ENCODE assay signal across 10 cellular contexts in the genomic region with DNA sequence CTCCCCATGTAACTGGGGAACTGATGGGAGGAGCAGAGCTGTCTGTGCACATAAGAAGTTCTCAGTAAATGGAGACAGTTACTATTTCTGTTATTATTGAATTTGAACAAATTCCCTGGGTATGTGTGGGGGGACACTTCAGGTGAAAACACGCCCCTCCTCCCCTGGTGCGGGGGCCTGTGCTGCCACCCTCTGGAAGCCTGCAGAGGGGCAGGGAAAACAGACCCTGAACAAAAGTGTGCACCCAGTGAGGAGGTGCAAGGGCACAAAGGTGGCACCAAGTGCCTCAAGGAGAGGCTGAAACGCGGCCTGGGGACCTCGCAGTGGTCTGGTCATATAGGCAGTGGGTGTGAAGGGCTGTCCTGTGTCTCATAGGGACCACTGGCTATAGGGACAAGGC. TPM values are rescaled to one million over a fixed set of nuclear protein-coding genes. Genes with fewer than 3 reads are reported as not detected.
A peak's percentile ranks its signal among the peaks of the same experiment; 100 is the strongest.
DNase-seq lines count a peak whose midpoint lies in the region; ATAC-seq and TF ChIP-seq lines count a peak whose summit lies in the region.
"Had no signal": no experiment of that assay in that cellular context is flagged by ENCODE, and none has a peak within 500 bp of the region (broad histone marks: within the 10 kb centered on the region; RNA-seq: fewer than 3 reads in every experiment).

No MANE protein-coding gene starts in this region.

- no peak overlapping the region for H3K27ac ChIP-seq in 22Rv1
- no peak overlapping the region for H3K27ac ChIP-seq in VCaP
- H3K27ac ChIP-seq: stomach had no signal

- no peak for ATAC-seq in GM21723 (IDR thresholded peaks at IDR 0.05; ENCODE audit: unreplicated experiment)

- H3K27me3 ChIP-seq in kidney epithelial cell (ENCODE audit: control insufficient read depth, insufficient read depth, low read length): no peaks in the 10 kb centered on the region
- H3K27me3 ChIP-seq: stomach had no signal

- H3K4me3 ChIP-seq in kidney epithelial cell (ENCODE audit: low read depth, low read length): no peak overlapping the region
- H3K4me3 ChIP-seq: stomach had no signal

- peak; percentile 42 for TF ChIP-seq CTCF in 22Rv1 (IDR thresholded peaks at IDR 0.05)
- peak; percentile 40; the same call in 2 of the 3 replicates for TF ChIP-seq CTCF in GM12872 (IDR thresholded peaks at IDR 0.05; ENCODE audit: insufficient read depth, low read depth, low read length)
- TF ChIP-seq CTCF in VCaP (conservative IDR thresholded peaks at IDR 0.05): peak; percentile 32
- peak; percentile 34 for TF ChIP-seq CTCF in kidney epithelial cell (IDR thresholded peaks at IDR 0.05; ENCODE audit: insufficient read depth, low read length, poor library complexity, severe bottlenecking)

- DNase-seq in kidney epithelial cell (ENCODE audit: low read depth) (no peak), SK-N-DZ (ENCODE audit: low spot score) (no peak), NOMO-1 treated with dmso at 0.1 percent for 144 hours (lab: John Stamatoyannopoulos, UW; ENCODE audit: unreplicated experiment) (no peak), NCI-H146 treated with DMSO at 0.1 percent for 48 hours (lab: John Stamatoyannopoulos, UW; ENCODE audit: unreplicated experiment) (no peak)
- DNase-seq: NCI-H524 treated with DMSO at 0.1 percent for 48 hours, stomach had no signal

- peaks cover 5% of the 10 kb centered on the region for H3K36me3 ChIP-seq in kidney epithelial cell (ENCODE audit: control insufficient read depth, insufficient read depth, low read length)

RNA-seq across cellular contexts. Expression of gene NADK, which starts 18.2 kb away (rescaled TPM):
- total RNA-seq in kidney epithelial cell: 63.9 and 68.1 TPM in 2 replicates
- polyA plus RNA-seq in SK-N-DZ (2014; cell fraction: cytosol; rRNA removed): 58.1 and 62.6 TPM in 2 replicates
- 154 and 166 TPM in 2 replicates for polyA plus RNA-seq in SK-N-DZ (2014; cell fraction: nucleus; rRNA removed)
